16 cellular contexts compared by ENCODE assay signal in genomic region chr17:79212150-79213087, GRCh38.
DNase-seq lines count a peak whose midpoint lies in the region; TF ChIP-seq lines count a peak whose summit lies in the region.
"Had no signal": no experiment of that assay in that cellular context is flagged by ENCODE, and none has a peak within 500 bp of the region (broad histone marks: within the 10 kb centered on the region; RNA-seq: fewer than 3 reads in every experiment).

No MANE protein-coding gene starts in this region.

- no peaks in the 10 kb centered on the region for H3K79me2 ChIP-seq in mammary epithelial cell (ENCODE audit: insufficient read depth, low read length)

- H3K4me3 ChIP-seq in mammary epithelial cell (replicated peaks in 1 of 3; ENCODE audit: insufficient read depth in 1 of 3, low read depth in 2 of 3, low read length in 3 of 3): no peak overlapping the region

- no peaks in the 10 kb centered on the region for H3K9me3 ChIP-seq in mammary epithelial cell (replicated peaks; ENCODE audit: insufficient read depth, low read length)

- in situ Hi-C loops in mammary epithelial cell (cut with MboI; ENCODE audit: low sequenced_read_pairs in 2 of 2): loop anchor here in 1 of 2 donors (25.0 kb wide), 1 partner anchor 125 kb away; no protein-coding TSS in a partner anchor

- dilution Hi-C loops in mammary epithelial cell (cut with HindIII; ENCODE audit: low sequenced_read_pairs): no loop called here

- H3K36me3 Mint-ChIP-seq in glutamatergic neuron (ENCODE audit: unreplicated experiment) (no peaks in the 10 kb centered on the region), neural crest cell (ENCODE audit: low read depth) (no peaks in the 10 kb centered on the region)
- H3K36me3 Mint-ChIP-seq: CD8-positive, alpha-beta T cell had no signal

- peak overlapping the region; percentile 26 for H3K4me3 Mint-ChIP-seq in glutamatergic neuron (ENCODE audit: unreplicated experiment)
- peak overlapping the region; percentile 38 for H3K4me3 Mint-ChIP-seq in neural crest cell
- H3K4me3 Mint-ChIP-seq: B cell; CD8-positive, alpha-beta T cell; IgD-negative memory B cell had no signal

- no peak overlapping the region for H3K9ac ChIP-seq in mammary epithelial cell (ENCODE audit: insufficient read depth, low read length)

- H3K27ac ChIP-seq in mammary epithelial cell (ENCODE audit: insufficient read depth, low read depth, low read length): no peak overlapping the region

- BruUV-seq in mammary epithelial cell (replicated peaks; lab: Mats Ljungman, UMichigan): no TSS peak

- H4K20me1 ChIP-seq in mammary epithelial cell (ENCODE audit: insufficient read depth, low read length): no peaks in the 10 kb centered on the region

- peak overlapping the region; percentile 29 for H3K27ac Mint-ChIP-seq in glutamatergic neuron (ENCODE audit: unreplicated experiment)
- peak overlapping the region; percentile 45 for H3K27ac Mint-ChIP-seq in neural crest cell (ENCODE audit: unreplicated experiment)
- H3K27ac Mint-ChIP-seq: B cell; CD8-positive, alpha-beta T cell had no signal

- peak; percentile 56 for DNase-seq in NCI-H2227 (lab: John Stamatoyannopoulos, UW; ENCODE audit: unreplicated experiment)
- no peak for DNase-seq in glutamatergic neuron
- DNase-seq in neural crest cell (ENCODE audit: low read depth, low spot score): no peak
- no peak for DNase-seq in NCI-H146 treated with DMSO at 0.1 percent for 48 hours (lab: John Stamatoyannopoulos, UW; ENCODE audit: unreplicated experiment)
- no peak for DNase-seq in medulla oblongata (ENCODE audit: extremely low spot score)
- DNase-seq in mammary epithelial cell: no peak
- DNase-seq: DND-41, HCEC 1CT, NCI-H1417 treated with DMSO at 0.1 percent for 48 hours, NCI-H2081, NCI-H524 treated with DMSO at 0.1 percent for 48 hours, OCI-M1 had no signal

- H2AFZ ChIP-seq in mammary epithelial cell (ENCODE audit: low read depth, low read length): no peak overlapping the region

- H3K9me3 Mint-ChIP-seq in glutamatergic neuron (ENCODE audit: unreplicated experiment) (peaks cover 15% of the 10 kb centered on the region), neural crest cell (no peaks in the 10 kb centered on the region)
- H3K9me3 Mint-ChIP-seq: CD8-positive, alpha-beta T cell; IgD-negative memory B cell had no signal

- TF ChIP-seq CTCF in GM12872 (IDR thresholded peaks at IDR 0.05; ENCODE audit: insufficient read depth, low read depth, low read length) (0 out of 3 replicates have a peak, but pooled peaks have one; percentile 8), glutamatergic neuron (IDR thresholded peaks at IDR 0.05; ENCODE audit: partially characterized antibody, unreplicated experiment) (no peak), neural crest cell (conservative IDR thresholded peaks at IDR 0.05) (no peak), mammary epithelial cell (conservative IDR thresholded peaks at IDR 0.05 in 1 of 2, IDR thresholded peaks at IDR 0.05 in 1 of 2; ENCODE audit: extremely low read depth in 1 of 2, insufficient read depth in 1 of 2, low read depth in 1 of 2, low read length in 2 of 2) (no peak)

- intact Hi-C loops in mammary epithelial cell (cut with micrococcal nuclease): no loop called here

- H3K27me3 Mint-ChIP-seq in glutamatergic neuron (ENCODE audit: unreplicated experiment) (peaks cover 30% of the 10 kb centered on the region), neural crest cell (ENCODE audit: low read depth) (peaks cover 35% of the 10 kb centered on the region)

- peaks cover 28% of the 10 kb centered on the region for H3K4me1 Mint-ChIP-seq in glutamatergic neuron (ENCODE audit: low read depth, unreplicated experiment)
- peaks cover 15% of the 10 kb centered on the region for H3K4me1 Mint-ChIP-seq in neural crest cell
- H3K4me1 Mint-ChIP-seq: B cell, IgD-negative memory B cell had no signal

- peaks cover 21% of the 10 kb centered on the region for H3K27me3 ChIP-seq in mammary epithelial cell (ENCODE audit: insufficient read depth, low read length)

- 83% methylated on average over 12 of the region's 15 CpGs for WGBS in mammary epithelial cell (ENCODE audit: low coverage, missing lambda C conversion rate)

- H3K4me1 ChIP-seq in mammary epithelial cell (ENCODE audit: insufficient read depth, low read length): no peaks in the 10 kb centered on the region

- no peak overlapping the region for H3K4me2 ChIP-seq in mammary epithelial cell (ENCODE audit: insufficient read depth, low read depth, low read length)

- CTCF ChIA-PET in mammary epithelial cell (lab: Charles Lee; ENCODE audit: low non-redundant PET): no interaction called here

- H3K36me3 ChIP-seq in mammary epithelial cell (ENCODE audit: insufficient read depth, low read length): no peaks in the 10 kb centered on the region
